In genomic region chr1:19703280-19703679, GRCh38 we compare ENCODE assay signal across 21 cellular contexts. TPM values are rescaled to one million over a fixed set of nuclear protein-coding genes. Genes with fewer than 3 reads are reported as not detected.
A peak's percentile ranks its signal among the peaks of the same experiment; 100 is the strongest.
DNase-seq lines count a peak whose midpoint lies in the region; ATAC-seq, FAIRE-seq and TF ChIP-seq lines count a peak whose summit lies in the region.
"Had no signal": no experiment of that assay in that cellular context is flagged by ENCODE, and none has a peak within 500 bp of the region (broad histone marks: within the 10 kb centered on the region; RNA-seq: fewer than 3 reads in every experiment).

No MANE protein-coding gene starts in this region.

- H3K18ac ChIP-seq in H9 (ENCODE audit: insufficient read length, low read depth, low read length) (no peak overlapping the region), mesenchymal stem cell (ENCODE audit: low read depth in 1 of 2, low read length in 2 of 2) (no peak overlapping the region)

- no peak overlapping the region for H4K8ac ChIP-seq in H9 (replicated peaks; ENCODE audit: insufficient read length, low read depth, low read length)
- H4K8ac ChIP-seq in mesenchymal stem cell (ENCODE audit: low read length): no peak overlapping the region

- no peak overlapping the region; a peak in 1 of 5 replicates for H3K4me3 Mint-ChIP-seq in H9
- H3K4me3 Mint-ChIP-seq in endodermal cell: no peak overlapping the region
- H3K4me3 Mint-ChIP-seq in type B pancreatic cell: no peak overlapping the region
- H3K4me3 Mint-ChIP-seq: CD4-positive, alpha-beta memory T cell; GM23338 had no signal

- H3K56ac ChIP-seq in H9 (ENCODE audit: insufficient read length, low read depth, low read length): no peak overlapping the region

- H2BK5ac ChIP-seq in H9 (ENCODE audit: insufficient read length, low read length): no peak overlapping the region
- no peak overlapping the region for H2BK5ac ChIP-seq in mesenchymal stem cell (ENCODE audit: low read depth, low read length, poor library complexity, severe bottlenecking)

- H3K36me3 Mint-ChIP-seq in H9 (ENCODE audit: insufficient read depth in 1 of 3, low read depth in 3 of 3) (no peaks in the 10 kb centered on the region), endodermal cell (ENCODE audit: low read depth) (no peaks in the 10 kb centered on the region), type B pancreatic cell (no peaks in the 10 kb centered on the region)

- H3K4me2 ChIP-seq in H9 (ENCODE audit: insufficient read depth, insufficient read length, low read length) (no peak overlapping the region), mesenchymal stem cell (ENCODE audit: low read length, poor library complexity, severe bottlenecking) (no peak overlapping the region)
- H3K4me2 ChIP-seq: A549 had no signal

- no peaks in the 10 kb centered on the region; the same call in 1 of the 2 replicates for H3K27me3 Mint-ChIP-seq in H9 (ENCODE audit: low read depth)
- no peaks in the 10 kb centered on the region for H3K27me3 Mint-ChIP-seq in endodermal cell (ENCODE audit: insufficient read depth)
- H3K27me3 Mint-ChIP-seq in type B pancreatic cell: no peaks in the 10 kb centered on the region
- H3K27me3 Mint-ChIP-seq: CD4-positive, alpha-beta memory T cell had no signal

- H3K4ac ChIP-seq in H9 (ENCODE audit: low read depth, low read length) (no peak overlapping the region), mesenchymal stem cell (ENCODE audit: low read depth in 1 of 2, low read length in 2 of 2) (no peak overlapping the region)

- H2BK12ac ChIP-seq in H9 (ENCODE audit: insufficient read length, low read depth, low read length): no peak overlapping the region
- H2BK12ac ChIP-seq in mesenchymal stem cell (ENCODE audit: low read length in 2 of 2): no peak overlapping the region

- H2BK15ac ChIP-seq in H9 (ENCODE audit: low read depth, low read length): no peak overlapping the region
- H2BK15ac ChIP-seq in mesenchymal stem cell (ENCODE audit: low read depth, poor library complexity, severe bottlenecking): no peak overlapping the region

- H3K9me3 ChIP-seq in H9 (ENCODE audit: control insufficient read depth, low read depth, low read length) (no peaks in the 10 kb centered on the region), WERI-Rb-1 (ENCODE audit: severe bottlenecking) (no peaks in the 10 kb centered on the region), endodermal cell (ENCODE audit: control insufficient read depth, low read length) (no peaks in the 10 kb centered on the region), mesenchymal stem cell (ENCODE audit: control insufficient read depth, low read length) (no peaks in the 10 kb centered on the region)
- H3K9me3 ChIP-seq: A549; BE2C; BLaER1 treated with 17β-estradiol and CSF1 and Interleukin-3, amounts not matched to agents 10 nM and 100 nM; HAP-1 had no signal

- H2BK120ac ChIP-seq in H9 (ENCODE audit: low read depth, low read length, poor library complexity, severe bottlenecking): no peak overlapping the region
- no peak overlapping the region for H2BK120ac ChIP-seq in mesenchymal stem cell (ENCODE audit: low read depth, low read length)

- no peaks in the 10 kb centered on the region for H4K20me1 ChIP-seq in H9 (ENCODE audit: control insufficient read depth, insufficient read depth, insufficient read length)

- H3K23ac ChIP-seq in H9 (ENCODE audit: insufficient read length, low read depth, low read length) (no peak overlapping the region), mesenchymal stem cell (ENCODE audit: low read length in 2 of 2) (no peak overlapping the region)

- H3K79me1 ChIP-seq in H9 (ENCODE audit: insufficient read depth, low read depth, low read length, poor library complexity, severe bottlenecking) (no peaks in the 10 kb centered on the region), mesenchymal stem cell (replicated peaks; ENCODE audit: low read length, poor library complexity, severe bottlenecking) (no peaks in the 10 kb centered on the region)

- H3K9me3 Mint-ChIP-seq in H9 (no peaks in the 10 kb centered on the region), endodermal cell (no peaks in the 10 kb centered on the region), type B pancreatic cell (no peaks in the 10 kb centered on the region)
- H3K9me3 Mint-ChIP-seq: CD4-positive, alpha-beta memory T cell; GM23338 had no signal

- peaks cover 26 to 33% of the 10 kb centered on the region in 2 experiments for H3K4me1 Mint-ChIP-seq in H9
- peaks cover 8% of the 10 kb centered on the region for H3K4me1 Mint-ChIP-seq in endodermal cell
- H3K4me1 Mint-ChIP-seq in type B pancreatic cell (ENCODE audit: unreplicated experiment): no peaks in the 10 kb centered on the region

- H3K14ac ChIP-seq in H9 (ENCODE audit: insufficient read depth, low read length) (no peak overlapping the region), mesenchymal stem cell (ENCODE audit: low read length in 2 of 2) (no peak overlapping the region)

- H2BK20ac ChIP-seq in H9 (ENCODE audit: low read depth, low read length, poor library complexity, severe bottlenecking): no peak overlapping the region

- no peak for FAIRE-seq in GM12892 (lab: Jason Lieb, UNC)
- FAIRE-seq: A549, G401.6 had no signal

- H4K5ac ChIP-seq in H9 (ENCODE audit: insufficient read length, low read depth, low read length): no peak overlapping the region

- no peaks in the 10 kb centered on the region for H3K23me2 ChIP-seq in H9 (ENCODE audit: insufficient read length, low read depth, low read length, poor library complexity, severe bottlenecking)

- H3K27ac Mint-ChIP-seq in H9 (no peak overlapping the region; a peak in 1 of 7 replicates), endodermal cell (no peak overlapping the region), type B pancreatic cell (peak overlapping the region; percentile 70)
- H3K27ac Mint-ChIP-seq: CD4-positive, alpha-beta memory T cell; GM23338 had no signal

- no peak overlapping the region for H2AFZ ChIP-seq in H9 (ENCODE audit: low read length)
- H2AFZ ChIP-seq in mesenchymal stem cell (ENCODE audit: low read depth, low read length): no peak overlapping the region

- no peak for ATAC-seq in GM18505 (IDR thresholded peaks at IDR 0.05; ENCODE audit: unreplicated experiment)
- ATAC-seq: A549 had no signal

- H3K4me3 ChIP-seq in WERI-Rb-1 (ENCODE audit: low read depth, low read length) (no peak overlapping the region), endodermal cell (ENCODE audit: low read length) (no peak overlapping the region), mesenchymal stem cell (ENCODE audit: insufficient read depth in 1 of 2, low read depth in 1 of 2, low read length in 2 of 2) (no peak overlapping the region)
- H3K4me3 ChIP-seq: A549; BLaER1 treated with 17β-estradiol and CSF1 and Interleukin-3, amounts not matched to agents 10 nM and 100 nM; GM23338; HAP-1 had no signal

- H3K36me3 ChIP-seq in WERI-Rb-1 (no peaks in the 10 kb centered on the region), endodermal cell (ENCODE audit: control insufficient read depth, insufficient read depth, low read length) (no peaks in the 10 kb centered on the region), mesenchymal stem cell (ENCODE audit: control insufficient read depth in 1 of 2, insufficient read depth in 2 of 2, low read depth in 1 of 2, low read length in 2 of 2) (peaks cover 2 to 10% of the 10 kb centered on the region in 2 experiments)
- H3K36me3 ChIP-seq: BE2C, HAP-1 had no signal

- TF ChIP-seq POLR2A in GM12892 (IDR thresholded peaks at IDR 0.05; ENCODE audit: low read depth, low read length) (no peak), GM18505 (IDR thresholded peaks at IDR 0.05; ENCODE audit: borderline replicate concordance, extremely low read depth, insufficient read depth, insufficient read length) (no peak)

- H3K27me3 ChIP-seq in H9 (ENCODE audit: insufficient read depth, low read length): no peaks in the 10 kb centered on the region
- H3K27me3 ChIP-seq in WERI-Rb-1 (ENCODE audit: insufficient read depth, low read depth, severe bottlenecking): no peaks in the 10 kb centered on the region
- H3K27me3 ChIP-seq in endodermal cell (ENCODE audit: control insufficient read depth, insufficient read depth, low read length, poor library complexity, severe bottlenecking): no peaks in the 10 kb centered on the region
- H3K27me3 ChIP-seq in mesenchymal stem cell (ENCODE audit: control insufficient read depth in 1 of 2, insufficient read depth in 1 of 2, low read length in 2 of 2): no peaks in the 10 kb centered on the region
- H3K27me3 ChIP-seq: BE2C; BLaER1 treated with 17β-estradiol and CSF1 and Interleukin-3, amounts not matched to agents 10 nM and 100 nM had no signal

- DNase-seq in H9 (no peak), WERI-Rb-1 (no peak), endodermal cell (no peak), type B pancreatic cell (ENCODE audit: extremely low spot score, unreplicated experiment) (no peak), GM12892 (ENCODE audit: insufficient read length) (no peak), mesenchymal stem cell (no peak)
- DNase-seq: 8988T; ACHN; AML-193; BE2C; Calu3; CD4-positive, alpha-beta memory T cell; COR-L47; DND-41 had no signal

- no peaks in the 10 kb centered on the region for H3K79me2 ChIP-seq in H9 (ENCODE audit: insufficient read depth, low read length)

- peaks cover 4% of the 10 kb centered on the region; the same call in 1 of the 2 replicates for H3K4me1 ChIP-seq in H9 (ENCODE audit: insufficient read depth, low read length)
- no peaks in the 10 kb centered on the region for H3K4me1 ChIP-seq in endodermal cell (ENCODE audit: control insufficient read depth, insufficient read depth, low read length)
- peaks cover 3% of the 10 kb centered on the region for H3K4me1 ChIP-seq in mesenchymal stem cell (ENCODE audit: control insufficient read depth, insufficient read depth, low read depth, low read length)
- H3K4me1 ChIP-seq: A549, BE2C had no signal

- H3K9ac ChIP-seq in H9 (ENCODE audit: extremely low read depth, insufficient read length, low read length) (no peak overlapping the region), endodermal cell (ENCODE audit: extremely low read depth, low read length, poor library complexity, severe bottlenecking) (no peak overlapping the region), mesenchymal stem cell (ENCODE audit: low read length) (no peak overlapping the region)
- H3K9ac ChIP-seq: BLaER1 treated with 17β-estradiol and CSF1 and Interleukin-3, amounts not matched to agents 10 nM and 100 nM had no signal

- WGBS in H9 (ENCODE audit: extremely low coverage, insufficient read length, low lambda C conversion rate): no CpG with 5 or more reads among the region's 3 CpGs
- WGBS in endodermal cell (ENCODE audit: insufficient coverage in 1 of 2, insufficient read length in 1 of 2), 2 experiments: 81 to 83% methylated on average over 2 to 3 of the region's 3 CpGs
- WGBS in mesenchymal stem cell: 86% methylated on average over 2 of the region's 3 CpGs

- H3T11ph ChIP-seq in H9 (ENCODE audit: low read length): no peak overlapping the region

- no peak overlapping the region for H2AK5ac ChIP-seq in H9 (ENCODE audit: insufficient read length, low read length)
- H2AK5ac ChIP-seq in mesenchymal stem cell (ENCODE audit: low read length, severe bottlenecking): no peak overlapping the region

- H3K27ac ChIP-seq in H9 (ENCODE audit: insufficient read length, low read depth, low read length) (no peak overlapping the region), WERI-Rb-1 (no peak overlapping the region), endodermal cell (ENCODE audit: low read depth, low read length) (no peak overlapping the region), mesenchymal stem cell (ENCODE audit: low read length, poor library complexity, severe bottlenecking) (no peak overlapping the region)
- H3K27ac ChIP-seq: A549; BLaER1 treated with 17β-estradiol and CSF1 and Interleukin-3, amounts not matched to agents 10 nM and 100 nM had no signal

- TF ChIP-seq CTCF in H9 (conservative IDR thresholded peaks at IDR 0.05): 0 out of 3 replicates have a peak, but pooled peaks have one; percentile 12
- 0 out of 2 replicates have a peak, but pooled peaks have one; percentile 11 for TF ChIP-seq CTCF in WERI-Rb-1 (IDR thresholded peaks at IDR 0.05; ENCODE audit: low read depth, low read length)
- TF ChIP-seq CTCF in endodermal cell (conservative IDR thresholded peaks at IDR 0.05): peak; percentile 18
- no peak for TF ChIP-seq CTCF in type B pancreatic cell (conservative IDR thresholded peaks at IDR 0.05)

- no peak overlapping the region for H4K91ac ChIP-seq in H9 (ENCODE audit: insufficient read length, low read depth, low read length)
- H4K91ac ChIP-seq in mesenchymal stem cell (ENCODE audit: low read length): no peak overlapping the region

RNA-seq across cellular contexts. Expression of gene HTR6, which starts 38.6 kb away (rescaled TPM):
- total RNA-seq in H9 (2021) (0.29 and 0.37 TPM in 2 replicates), endodermal cell (under 1 TPM in 1 of 2 donors, not detected in 1; 0.31 TPM), type B pancreatic cell (ENCODE audit: low replicate concordance) (not detected in 2 replicates)
- polyA plus RNA-seq in endodermal cell (2013, experiment 1 of 2): 0.18 TPM
- polyA plus RNA-seq in endodermal cell (2013, experiment 2 of 2): 0.12 TPM
- polyA plus RNA-seq in GM12892 (2012; ENCODE audit: missing spikeins): not detected
- polyA plus RNA-seq in mesenchymal stem cell (2013, experiment 1 of 2): not detected
- not detected for polyA plus RNA-seq in mesenchymal stem cell (2013, experiment 2 of 2)
- total RNA-seq: Calu3, H4 had no signal

RNA-seq across cellular contexts. Expression of gene NBL1, which starts 59.2 kb away (rescaled TPM):
- total RNA-seq in H9 (2021) (6.1 and 6.4 TPM in 2 replicates), endodermal cell (10 to 100 TPM; 13.7 to 32.4 TPM), type B pancreatic cell (ENCODE audit: low replicate concordance) (69.9 and 142 TPM in 2 replicates)
- 17.1 TPM for polyA plus RNA-seq in endodermal cell (2013, experiment 1 of 2)
- 17.1 TPM for polyA plus RNA-seq in endodermal cell (2013, experiment 2 of 2)
- polyA plus RNA-seq in GM12892 (2012; ENCODE audit: missing spikeins): 1.2 TPM
- 59.5 TPM for polyA plus RNA-seq in mesenchymal stem cell (2013, experiment 1 of 2)
- 63.3 TPM for polyA plus RNA-seq in mesenchymal stem cell (2013, experiment 2 of 2)
